Comparison of ENCODE assay signal across 13 cellular contexts in genomic region chr10:131250454-131251145, GRCh38.
"Had no signal": no experiment of that assay in that cellular context is flagged by ENCODE, and none has a peak within 500 bp of the region (broad histone marks: within the 10 kb centered on the region; RNA-seq: fewer than 3 reads in every experiment).

No MANE protein-coding gene starts in this region.

- H3K9me3 ChIP-seq: esophagus muscularis mucosa, tibial artery had no signal

- H3K4me3 ChIP-seq: esophagus muscularis mucosa, lung, tibial artery had no signal

- DNase-seq: brain microvascular endothelial cell; cerebellar nuclear complex; dermis blood vessel endothelial cell; immature natural killer cell; naive thymus-derived CD4-positive, alpha-beta T cell; nucleus accumbens; SW 1271; tibial artery had no signal

- H3K4me3 Mint-ChIP-seq: immature natural killer cell; naive thymus-derived CD4-positive, alpha-beta T cell had no signal

- H3K27me3 ChIP-seq: brain microvascular endothelial cell had no signal

- H3K4me1 ChIP-seq: esophagus muscularis mucosa, tibial artery had no signal

- H3K27ac Mint-ChIP-seq: activated naive CD4-positive, alpha-beta T cell treated with anti-CD3 and anti-CD28 coated beads, Interleukin-2, amount 50 U/mL, for 72 hours; activated T-helper 2 cell treated with anti-CD3 and anti-CD28 coated beads, Interferon-gamma antibody, Interleukin-2, Interleukin-4, amounts not matched to agents 10 μg/mL and 5 μg/mL and 100 μg/mL, durations not matched to agents 14 hours and 24 hours and 36 hours; immature natural killer cell; naive thymus-derived CD4-positive, alpha-beta T cell had no signal

- H3K27ac ChIP-seq: brain microvascular endothelial cell, esophagus muscularis mucosa, tibial artery had no signal

- H3K4me1 Mint-ChIP-seq: immature natural killer cell; naive thymus-derived CD4-positive, alpha-beta T cell had no signal

- ATAC-seq: activated CD4-positive, CD25-positive, alpha-beta regulatory T cell treated with anti-CD3 and anti-CD28 coated beads, Interleukin-2, amount 50 U/mL, for 24 hours; activated naive CD4-positive, alpha-beta T cell treated with anti-CD3 and anti-CD28 coated beads, Interleukin-2, amount 50 U/mL, for 72 hours; naive thymus-derived CD4-positive, alpha-beta T cell had no signal

- H3K36me3 ChIP-seq: brain microvascular endothelial cell, esophagus muscularis mucosa, tibial artery had no signal

- H3K9me3 Mint-ChIP-seq: activated naive CD4-positive, alpha-beta T cell treated with anti-CD3 and anti-CD28 coated beads, Interleukin-2, amount 50 U/mL, for 72 hours; activated T-helper 2 cell treated with anti-CD3 and anti-CD28 coated beads, Interferon-gamma antibody, Interleukin-2, Interleukin-4, amounts not matched to agents 10 μg/mL and 5 μg/mL and 100 μg/mL, durations not matched to agents 14 hours and 24 hours and 36 hours; immature natural killer cell; naive thymus-derived CD4-positive, alpha-beta T cell had no signal

- H3K36me3 Mint-ChIP-seq: activated naive CD4-positive, alpha-beta T cell treated with anti-CD3 and anti-CD28 coated beads, Interleukin-2, amount 50 U/mL, for 72 hours; immature natural killer cell; naive thymus-derived CD4-positive, alpha-beta T cell had no signal
